Comparison of ENCODE assay signal across 12 cellular contexts in the genomic region with DNA sequence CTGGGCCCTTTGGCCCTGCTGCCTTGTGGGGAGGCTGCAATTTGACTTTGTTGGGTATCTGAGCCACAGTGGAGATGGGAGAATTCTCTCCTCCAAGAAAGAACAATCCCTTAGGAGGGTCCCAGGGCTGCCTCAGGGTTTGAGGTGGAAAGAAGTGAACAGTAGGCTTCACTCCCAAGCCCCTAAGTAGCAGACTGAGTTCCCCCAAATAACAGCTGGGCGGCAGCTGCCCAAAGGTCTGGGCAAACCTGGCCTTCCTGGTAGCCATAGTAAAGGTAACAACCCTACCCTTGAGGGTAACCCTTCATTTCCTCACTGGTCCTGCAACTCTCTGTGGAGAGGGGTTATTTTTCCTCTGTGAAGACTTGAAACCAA. TPM values are rescaled to one million over a fixed set of nuclear protein-coding genes. Genes with fewer than 3 reads are reported as not detected.
A peak's percentile ranks its signal among the peaks of the same experiment; 100 is the strongest.
DNase-seq lines count a peak whose midpoint lies in the region; ATAC-seq and TF ChIP-seq lines count a peak whose summit lies in the region.
"Had no signal": no experiment of that assay in that cellular context is flagged by ENCODE, and none has a peak within 500 bp of the region (broad histone marks: within the 10 kb centered on the region; RNA-seq: fewer than 3 reads in every experiment).

No MANE protein-coding gene starts in this region.

- H3K27ac ChIP-seq in iPS-20b (ENCODE audit: low read length) (no peak overlapping the region), sigmoid colon (peak overlapping the region; percentile 79 to 86 (median 82)), caudate nucleus (ENCODE audit: low read depth, low read length) (no peak overlapping the region)

- H3K27me3 Mint-ChIP-seq in WTC11 (ENCODE audit: low read depth): peaks cover 40% of the 10 kb centered on the region
- H3K27me3 Mint-ChIP-seq: activated naive CD8-positive, alpha-beta T cell treated with anti-CD3 and anti-CD28 coated beads, Interleukin-2, amount 10 ng/mL, durations not matched to agents 7 days and 5 days had no signal

- 41 to 88% methylated on average over 1 of the region's 1 CpG for WGBS in sigmoid colon, 2 donors

- POLR2A ChIA-PET in WTC11 (lab: Charles Lee): interaction anchor here (0.9 kb wide), 1 partner anchor 120 kb away, joined by 3 read pairs; no protein-coding TSS in a partner anchor

- TF ChIP-seq CTCF in WTC11 (IDR thresholded peaks at IDR 0.05) (no peak), sigmoid colon (IDR thresholded peaks at IDR 0.05) (no peak)

- H3K4me3 Mint-ChIP-seq in WTC11: peak overlapping the region; percentile 68
- H3K4me3 Mint-ChIP-seq: activated naive CD8-positive, alpha-beta T cell treated with anti-CD3 and anti-CD28 coated beads, Interleukin-2, amount 10 ng/mL, durations not matched to agents 7 days and 5 days had no signal

- peak overlapping the region; percentile 72; the same call in 1 of the 2 replicates for H3K9ac ChIP-seq in iPS-20b (ENCODE audit: low read depth, low read length)

- no peak for ATAC-seq in WTC11
- no peak for ATAC-seq in HG03442 (IDR thresholded peaks at IDR 0.05; ENCODE audit: unreplicated experiment)
- no peak for ATAC-seq in esophagus mucosa

- H3K4me3 ChIP-seq in H7 (ENCODE audit: insufficient read depth, low read depth, low read length): peak overlapping the region; percentile 55
- H3K4me3 ChIP-seq in iPS-20b (ENCODE audit: low read length): peak overlapping the region; percentile 74
- peak overlapping the region; percentile 41 to 65 (median 60) for H3K4me3 ChIP-seq in sigmoid colon

- no peak for DNase-seq in H7
- no peak for DNase-seq in WTC11 (ENCODE audit: low spot score)
- peak; percentile 13 for DNase-seq in sigmoid colon
- no peak for DNase-seq in SW 1271 (lab: John Stamatoyannopoulos, UW)
- no peak for DNase-seq in caudate nucleus (lab: John Stamatoyannopoulos, UW)
- DNase-seq: activated naive CD8-positive, alpha-beta T cell treated with anti-CD3 and anti-CD28 coated beads, Interleukin-2, amount 10 ng/mL, durations not matched to agents 7 days and 5 days; effector CD4-positive, alpha-beta T cell; KG1; T-helper 9 cell had no signal

- no peaks in the 10 kb centered on the region for H3K36me3 Mint-ChIP-seq in WTC11

- peaks cover 20% of the 10 kb centered on the region for H3K4me1 Mint-ChIP-seq in WTC11

- H3K27me3 ChIP-seq in H7 (ENCODE audit: control insufficient read depth, insufficient read depth, low read length) (peaks cover 29% of the 10 kb centered on the region), iPS-20b (ENCODE audit: insufficient read depth, low read length) (peaks cover 46% of the 10 kb centered on the region), sigmoid colon (no peaks in the 10 kb centered on the region)

- TF ChIP-seq POLR2A in sigmoid colon (IDR thresholded peaks at IDR 0.05): no peak

- TF ChIP-seq EP300 in sigmoid colon (IDR thresholded peaks at IDR 0.05): no peak

- no peaks in the 10 kb centered on the region for H3K36me3 ChIP-seq in H7 (replicated peaks; ENCODE audit: control insufficient read depth, insufficient read depth, low read length)
- no peaks in the 10 kb centered on the region for H3K36me3 ChIP-seq in iPS-20b (ENCODE audit: insufficient read depth, low read depth, low read length)
- H3K36me3 ChIP-seq in sigmoid colon: no peaks in the 10 kb centered on the region

- H3K4me1 ChIP-seq in iPS-20b (ENCODE audit: insufficient read depth, low read length) (no peaks in the 10 kb centered on the region; the same call in 1 of the 2 replicates), sigmoid colon (peaks cover 0 to 40% (median 24%) of the 10 kb centered on the region in 4 donors)

- H3K27ac Mint-ChIP-seq in WTC11: no peak overlapping the region
- H3K27ac Mint-ChIP-seq: activated naive CD8-positive, alpha-beta T cell treated with anti-CD3 and anti-CD28 coated beads, Interleukin-2, amount 10 ng/mL, durations not matched to agents 7 days and 5 days had no signal

- peaks cover 9% of the 10 kb centered on the region; the same call in 1 of the 2 replicates for H3K9me3 Mint-ChIP-seq in WTC11

- intact Hi-C loops in sigmoid colon (cut with DNase I): loop anchor here (5.0 kb wide), 2 partner anchors 58 to 103 kb away; no protein-coding TSS in a partner anchor

- H3K9me3 ChIP-seq in iPS-20b (ENCODE audit: insufficient read depth, low read depth, low read length): no peaks in the 10 kb centered on the region
- no peaks in the 10 kb centered on the region for H3K9me3 ChIP-seq in sigmoid colon

- CTCF ChIA-PET in WTC11 (lab: Charles Lee): interaction anchor here (0.8 to 2.6 kb wide), 3 partner anchors 18 to 190 kb away, joined by 3 to 13 read pairs (median 3); no protein-coding TSS in a partner anchor

TF ChIP-seq in WTC11, 78 proteins besides CTCF, POLR2A, EP300 and RAD21 (continues in another document):
- TF ChIP-seq AFF4 (CRISPR knock-in tag; IDR thresholded peaks at IDR 0.05; ENCODE audit: borderline replicate concordance) (no peak), NR1H2 (CRISPR knock-in tag; IDR thresholded peaks at IDR 0.05) (no peak), SP1 (CRISPR knock-in tag; conservative IDR thresholded peaks at IDR 0.05) (no peak), RELA (CRISPR knock-in tag; IDR thresholded peaks at IDR 0.05; ENCODE audit: borderline replicate concordance) (no peak), ZNF263 (CRISPR knock-in tag; IDR thresholded peaks at IDR 0.05; ENCODE audit: low read depth) (no peak), ZMAT4 (CRISPR knock-in tag; IDR thresholded peaks at IDR 0.05) (no peak), NR3C1 (CRISPR knock-in tag; conservative IDR thresholded peaks at IDR 0.05; ENCODE audit: low read depth) (no peak)
- TF ChIP-seq, protein P1, sequence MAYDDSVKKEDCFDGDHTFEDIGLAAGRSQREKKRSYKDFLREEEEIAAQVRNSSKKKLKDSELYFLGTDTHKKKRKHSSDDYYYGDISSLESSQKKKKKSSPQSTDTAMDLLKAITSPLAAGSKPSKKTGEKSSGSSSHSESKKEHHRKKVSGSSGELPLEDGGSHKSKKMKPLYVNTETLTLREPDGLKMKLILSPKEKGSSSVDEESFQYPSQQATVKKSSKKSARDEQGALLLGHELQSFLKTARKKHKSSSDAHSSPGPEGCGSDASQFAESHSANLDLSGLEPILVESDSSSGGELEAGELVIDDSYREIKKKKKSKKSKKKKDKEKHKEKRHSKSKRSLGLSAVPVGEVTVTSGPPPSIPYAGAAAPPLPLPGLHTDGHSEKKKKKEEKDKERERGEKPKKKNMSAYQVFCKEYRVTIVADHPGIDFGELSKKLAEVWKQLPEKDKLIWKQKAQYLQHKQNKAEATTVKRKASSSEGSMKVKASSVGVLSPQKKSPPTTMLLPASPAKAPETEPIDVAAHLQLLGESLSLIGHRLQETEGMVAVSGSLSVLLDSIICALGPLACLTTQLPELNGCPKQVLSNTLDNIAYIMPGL (CRISPR knock-in tag; IDR thresholded peaks at IDR 0.05): no peak

RNA-seq across cellular contexts. Expression of gene RGS3, which starts 0.7 kb away (rescaled TPM):
- total RNA-seq in H7 (2014; rRNA removed; shearing (Covaris generic)): 18.2 and 22.4 TPM in 2 replicates
- total RNA-seq in WTC11 (2021) (15.0 to 17.2 TPM (median 16.6 TPM) in 3 replicates), sigmoid colon (10 to 100 TPM; 26.9 to 50.7 (median 42.0) TPM), esophagus mucosa (22.8 TPM)
- polyA plus RNA-seq in sigmoid colon: 10 to 100 TPM; 32.4 to 43.6 (median 32.6) TPM

RNA-seq across cellular contexts. Expression of gene C9orf43, which starts 53.7 kb away (rescaled TPM):
- total RNA-seq in H7 (2014; rRNA removed; shearing (Covaris generic)): 0.41 and 0.42 TPM in 2 replicates
- total RNA-seq in WTC11 (2021) (0.28 to 0.46 TPM (median 0.30 TPM) in 3 replicates), sigmoid colon (under 1 TPM in 3 of 4 donors, not detected in 1; 0.36 to 0.68 (median 0.55) TPM), esophagus mucosa (0.36 TPM)
- polyA plus RNA-seq in sigmoid colon: under 1 TPM in 2 of 3 donors, not detected in 1; 0.20 to 0.60 TPM

RNA-seq across cellular contexts. Expression of gene POLE3, which starts 53.8 kb away (rescaled TPM):
- 61.2 and 61.6 TPM in 2 replicates for total RNA-seq in H7 (2014; rRNA removed; shearing (Covaris generic))
- total RNA-seq in WTC11 (2021) (39.7 to 43.6 TPM (median 42.4 TPM) in 3 replicates), sigmoid colon (10 to 100 TPM; 24.9 to 45.6 (median 39.1) TPM), esophagus mucosa (39.7 TPM)
- 10 to 100 TPM; 25.2 to 49.2 (median 27.0) TPM for polyA plus RNA-seq in sigmoid colon

Comparison
In these comparisons a context has a peak if more than half of its experiments do, and no peak if none do; other contexts are left out.
1. H3K27ac ChIP-seq: peak in sigmoid colon (4 of 4); none in iPS-20b (single experiment) and caudate nucleus (single experiment).
2. Peak in every context shown above with its lines, with median percentiles within 50 percentile points of each other: H3K4me3 ChIP-seq.